Comparison of ENCODE assay signal across 26 cellular contexts in genomic region chr4:147633643-147634042, GRCh38.
"Had no signal": no experiment of that assay in that cellular context is flagged by ENCODE, and none has a peak within 500 bp of the region (broad histone marks: within the 10 kb centered on the region; RNA-seq: fewer than 3 reads in every experiment).

No MANE protein-coding gene starts in this region.

- ATAC-seq: activated CD4-positive, CD25-positive, alpha-beta regulatory T cell treated with anti-CD3 and anti-CD28 coated beads, Interleukin-2, amount 50 U/mL, for 24 hours; activated CD8-positive, alpha-beta memory T cell treated with anti-CD3 and anti-CD28 coated beads, Interleukin-2, amount 10 ng/mL, durations not matched to agents 7 days and 5 days; activated CD8-positive, alpha-beta T cell treated with anti-CD3 and anti-CD28 coated beads, Interleukin-2, amount 10 ng/mL, durations not matched to agents 7 days and 5 days; activated naive CD8-positive, alpha-beta T cell treated with anti-CD3 and anti-CD28 coated beads, Interleukin-2, amount 50 U/mL, for 24 hours; T-helper 17 cell had no signal

- H3K4me1 ChIP-seq: adrenal gland, ascending aorta, esophagus muscularis mucosa had no signal

- H3K27me3 ChIP-seq: adrenal gland, ascending aorta, dorsolateral prefrontal cortex, esophagus muscularis mucosa had no signal

- H3K27ac ChIP-seq: adrenal gland, ascending aorta, coronary artery, dorsolateral prefrontal cortex, esophagus muscularis mucosa, WERI-Rb-1 had no signal

- H3K9me3 ChIP-seq: adrenal gland, ascending aorta, esophagus muscularis mucosa had no signal

- H3K4me3 ChIP-seq: adrenal gland, ascending aorta, coronary artery, dorsolateral prefrontal cortex, esophagus muscularis mucosa had no signal

- DNase-seq: activated B cell treated with CpG ODN at 0.5 μM for 24 hours; activated CD4-positive, alpha-beta memory T cell treated with anti-CD3 and anti-CD28 coated beads for 36 hours; activated CD4-positive, alpha-beta T cell treated with anti-CD3 and anti-CD28 coated beads for 48 hours; activated CD8-positive, alpha-beta memory T cell treated with anti-CD3 and anti-CD28 coated beads, Interleukin-2, amount 10 ng/mL, durations not matched to agents 7 days and 5 days; activated CD8-positive, alpha-beta memory T cell treated with anti-CD3 and anti-CD28 coated beads, Interleukin-2, amount 50 U/mL, for 4 hours; activated CD8-positive, alpha-beta T cell treated with anti-CD3 and anti-CD28 coated beads, Interleukin-2, amount 10 ng/mL, durations not matched to agents 7 days and 5 days; activated effector memory CD4-positive, alpha-beta T cell treated with anti-CD3 and anti-CD28 coated beads, Interleukin-2, amount 50 U/mL, for 16 hours; activated naive CD4-positive, alpha-beta T cell treated with anti-CD3 and anti-CD28 coated beads for 36 hours; activated naive CD8-positive, alpha-beta T cell treated with anti-CD3 and anti-CD28 coated beads for 36 hours; activated naive CD8-positive, alpha-beta T cell treated with anti-CD3 and anti-CD28 coated beads, Interleukin-2, amount 50 U/mL, for 24 hours; activated T-cell treated with anti-CD3 and anti-CD28 coated beads, Interleukin-2, amount 50 U/mL, for 1 hour; activated T-cell treated with anti-CD3 and anti-CD28 coated beads, Interleukin-2, amount 50 U/mL, for 48 hours; adrenal gland; dorsolateral prefrontal cortex; effector memory CD4-positive, alpha-beta T cell; endodermal cell; foreskin melanocyte; head of caudate nucleus; T-helper 1 cell; T-helper 17 cell; T1000; WERI-Rb-1 had no signal
